Comparison of ENCODE assay signal across 9 cellular contexts in the genomic region with DNA sequence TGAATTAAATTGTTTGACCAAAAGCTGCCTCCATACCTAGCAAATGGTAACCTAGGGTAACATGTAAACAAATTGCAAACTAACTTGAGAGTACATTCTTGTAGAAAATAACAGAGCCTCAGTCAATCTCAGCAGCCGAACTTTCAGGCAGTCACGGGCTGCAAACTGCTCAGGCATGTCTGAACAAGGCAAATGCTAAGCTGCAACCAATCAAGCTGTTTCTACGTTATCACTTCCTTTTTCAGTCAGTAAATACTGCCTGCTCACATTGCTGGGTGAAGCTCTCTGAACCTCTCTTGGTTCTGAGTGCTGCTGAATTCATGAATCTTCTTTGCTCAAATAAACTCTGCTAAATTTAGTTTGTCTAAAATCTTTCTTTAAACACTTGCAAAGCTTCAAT.
A peak's percentile ranks its signal among the peaks of the same experiment; 100 is the strongest.
DNase-seq lines count a peak whose midpoint lies in the region; TF ChIP-seq lines count a peak whose summit lies in the region.
"Had no signal": no experiment of that assay in that cellular context is flagged by ENCODE, and none has a peak within 500 bp of the region (broad histone marks: within the 10 kb centered on the region; RNA-seq: fewer than 3 reads in every experiment).

No MANE protein-coding gene starts in this region.

- H3K27ac Mint-ChIP-seq in HFFc6 = peak overlapping the region; percentile 64
- H3K27ac Mint-ChIP-seq: IgD-negative memory B cell had no signal

- peak; percentile 25 for DNase-seq in GM13977 (ENCODE audit: low spot score)
- peak; percentile 52 for DNase-seq in HFFc6
- peak; percentile 10 for DNase-seq in NCI-H1694 (lab: John Stamatoyannopoulos, UW)
- peak; percentile 37 for DNase-seq in fibroblast of villous mesenchyme (ENCODE audit: low read depth)
- DNase-seq in skeletal muscle cell (ENCODE audit: low read depth) = peak; percentile 23
- no peak for DNase-seq in stimulated activated CD4-positive, alpha-beta T cell treated with anti-CD3 and anti-CD28 coated beads, Interleukin-2, amount 100 ng/mL, for 48 hours
- no peak for DNase-seq in NCI-H1436 (lab: John Stamatoyannopoulos, UW)
- no peak for DNase-seq in DMS114 treated with DMSO at 0.1 percent for 48 hours (lab: John Stamatoyannopoulos, UW; ENCODE audit: unreplicated experiment)

- in situ Hi-C loops in GM13977 (cut with MboI; ENCODE audit: low pct_unique_long_range_greater_than_20kb, low sequenced_read_pairs, unreplicated experiment) = loop anchor here (25.0 kb wide), 1 partner anchor 235 kb away; no protein-coding TSS in a partner anchor

- H3K4me3 ChIP-seq in fibroblast of villous mesenchyme (ENCODE audit: low read depth, low read length) = no peak overlapping the region
- H3K4me3 ChIP-seq in skeletal muscle cell (ENCODE audit: low read depth, low read length) = no peak overlapping the region

- TF ChIP-seq CTCF in GM13977 (IDR thresholded peaks at IDR 0.05; ENCODE audit: extremely low read depth, insufficient read depth, missing control alignments) = no peak
- TF ChIP-seq CTCF in HFFc6 (IDR thresholded peaks at IDR 0.05) = no peak
- no peak for TF ChIP-seq CTCF in fibroblast of villous mesenchyme (IDR thresholded peaks at IDR 0.05; ENCODE audit: insufficient read depth, low read depth, low read length)

- no peaks in the 10 kb centered on the region for H3K36me3 Mint-ChIP-seq in HFFc6 (ENCODE audit: low read depth)
- H3K36me3 Mint-ChIP-seq: IgD-negative memory B cell had no signal

- H3K27me3 Mint-ChIP-seq in HFFc6 (ENCODE audit: insufficient read depth) = no peaks in the 10 kb centered on the region; the same call in 1 of the 2 replicates
- H3K27me3 Mint-ChIP-seq: IgD-negative memory B cell had no signal

- peaks cover 16% of the 10 kb centered on the region for H3K4me1 Mint-ChIP-seq in HFFc6 (ENCODE audit: low read depth)
- H3K4me1 Mint-ChIP-seq: IgD-negative memory B cell had no signal

- H3K4me3 Mint-ChIP-seq in HFFc6 = peak overlapping the region; percentile 60
- H3K4me3 Mint-ChIP-seq: IgD-negative memory B cell had no signal

- H3K9me3 Mint-ChIP-seq in HFFc6 = no peaks in the 10 kb centered on the region
- H3K9me3 Mint-ChIP-seq: IgD-negative memory B cell had no signal

Comparison
In these comparisons a context has a peak if more than half of its experiments do, and no peak if none do; other contexts are left out.
1. DNase-seq: peak in GM13977 (single experiment), HFFc6 (single experiment), NCI-H1694 (single experiment), fibroblast of villous mesenchyme (single experiment) and skeletal muscle cell (single experiment); none in stimulated activated CD4-positive, alpha-beta T cell treated with anti-CD3 and anti-CD28 coated beads, Interleukin-2, amount 100 ng/mL, for 48 hours (0 of 2), NCI-H1436 (single experiment) and DMS114 treated with DMSO at 0.1 percent for 48 hours (single experiment).